ENCODE assay signal across 1 cellular context in the genomic region with DNA sequence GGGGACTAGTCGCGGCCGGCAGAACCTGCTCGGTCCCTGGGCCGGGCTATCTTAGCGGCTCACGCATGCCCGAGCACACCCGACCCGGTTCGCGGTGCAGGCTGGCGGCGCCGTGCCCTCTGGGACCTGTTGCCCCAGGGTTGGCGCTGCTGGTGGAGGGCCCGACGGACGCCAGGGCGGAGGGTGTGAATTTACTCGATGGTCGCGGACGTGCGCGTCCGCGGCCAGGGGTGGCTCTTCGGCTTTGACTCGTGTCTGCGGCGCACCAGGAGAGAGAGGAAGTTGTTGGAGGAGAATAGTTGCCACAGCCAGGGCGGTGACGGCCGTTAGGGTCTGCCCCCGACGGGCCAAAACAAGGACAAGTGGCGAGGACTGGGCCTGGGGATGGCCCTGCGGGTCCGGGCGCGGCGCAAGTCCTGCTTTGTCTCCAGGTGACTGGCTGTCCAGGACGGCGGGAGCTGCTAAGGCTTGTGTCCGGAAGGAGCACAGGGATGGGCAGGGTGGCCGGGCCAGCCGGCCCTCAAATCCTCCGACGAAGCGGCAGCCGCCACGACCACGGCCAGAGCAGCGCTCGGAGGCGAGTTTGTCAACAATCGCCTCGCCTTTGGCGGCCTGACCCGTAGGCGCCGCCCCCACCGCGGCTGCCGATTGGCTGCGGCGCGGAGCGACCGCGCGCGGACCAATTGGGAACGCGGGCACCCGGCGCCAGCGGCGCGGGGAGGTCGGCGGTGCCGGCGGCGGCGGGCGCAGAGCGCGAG.
A peak's percentile ranks its signal among the peaks of the same experiment; 100 is the strongest.
TF ChIP-seq lines count a peak whose summit lies in the region.

No MANE protein-coding gene starts in this region.

TF ChIP-seq in K562, 482 proteins besides CTCF, POLR2A, EP300 and RAD21 (continued from another document and continues in another):
- TF ChIP-seq, protein P1, sequence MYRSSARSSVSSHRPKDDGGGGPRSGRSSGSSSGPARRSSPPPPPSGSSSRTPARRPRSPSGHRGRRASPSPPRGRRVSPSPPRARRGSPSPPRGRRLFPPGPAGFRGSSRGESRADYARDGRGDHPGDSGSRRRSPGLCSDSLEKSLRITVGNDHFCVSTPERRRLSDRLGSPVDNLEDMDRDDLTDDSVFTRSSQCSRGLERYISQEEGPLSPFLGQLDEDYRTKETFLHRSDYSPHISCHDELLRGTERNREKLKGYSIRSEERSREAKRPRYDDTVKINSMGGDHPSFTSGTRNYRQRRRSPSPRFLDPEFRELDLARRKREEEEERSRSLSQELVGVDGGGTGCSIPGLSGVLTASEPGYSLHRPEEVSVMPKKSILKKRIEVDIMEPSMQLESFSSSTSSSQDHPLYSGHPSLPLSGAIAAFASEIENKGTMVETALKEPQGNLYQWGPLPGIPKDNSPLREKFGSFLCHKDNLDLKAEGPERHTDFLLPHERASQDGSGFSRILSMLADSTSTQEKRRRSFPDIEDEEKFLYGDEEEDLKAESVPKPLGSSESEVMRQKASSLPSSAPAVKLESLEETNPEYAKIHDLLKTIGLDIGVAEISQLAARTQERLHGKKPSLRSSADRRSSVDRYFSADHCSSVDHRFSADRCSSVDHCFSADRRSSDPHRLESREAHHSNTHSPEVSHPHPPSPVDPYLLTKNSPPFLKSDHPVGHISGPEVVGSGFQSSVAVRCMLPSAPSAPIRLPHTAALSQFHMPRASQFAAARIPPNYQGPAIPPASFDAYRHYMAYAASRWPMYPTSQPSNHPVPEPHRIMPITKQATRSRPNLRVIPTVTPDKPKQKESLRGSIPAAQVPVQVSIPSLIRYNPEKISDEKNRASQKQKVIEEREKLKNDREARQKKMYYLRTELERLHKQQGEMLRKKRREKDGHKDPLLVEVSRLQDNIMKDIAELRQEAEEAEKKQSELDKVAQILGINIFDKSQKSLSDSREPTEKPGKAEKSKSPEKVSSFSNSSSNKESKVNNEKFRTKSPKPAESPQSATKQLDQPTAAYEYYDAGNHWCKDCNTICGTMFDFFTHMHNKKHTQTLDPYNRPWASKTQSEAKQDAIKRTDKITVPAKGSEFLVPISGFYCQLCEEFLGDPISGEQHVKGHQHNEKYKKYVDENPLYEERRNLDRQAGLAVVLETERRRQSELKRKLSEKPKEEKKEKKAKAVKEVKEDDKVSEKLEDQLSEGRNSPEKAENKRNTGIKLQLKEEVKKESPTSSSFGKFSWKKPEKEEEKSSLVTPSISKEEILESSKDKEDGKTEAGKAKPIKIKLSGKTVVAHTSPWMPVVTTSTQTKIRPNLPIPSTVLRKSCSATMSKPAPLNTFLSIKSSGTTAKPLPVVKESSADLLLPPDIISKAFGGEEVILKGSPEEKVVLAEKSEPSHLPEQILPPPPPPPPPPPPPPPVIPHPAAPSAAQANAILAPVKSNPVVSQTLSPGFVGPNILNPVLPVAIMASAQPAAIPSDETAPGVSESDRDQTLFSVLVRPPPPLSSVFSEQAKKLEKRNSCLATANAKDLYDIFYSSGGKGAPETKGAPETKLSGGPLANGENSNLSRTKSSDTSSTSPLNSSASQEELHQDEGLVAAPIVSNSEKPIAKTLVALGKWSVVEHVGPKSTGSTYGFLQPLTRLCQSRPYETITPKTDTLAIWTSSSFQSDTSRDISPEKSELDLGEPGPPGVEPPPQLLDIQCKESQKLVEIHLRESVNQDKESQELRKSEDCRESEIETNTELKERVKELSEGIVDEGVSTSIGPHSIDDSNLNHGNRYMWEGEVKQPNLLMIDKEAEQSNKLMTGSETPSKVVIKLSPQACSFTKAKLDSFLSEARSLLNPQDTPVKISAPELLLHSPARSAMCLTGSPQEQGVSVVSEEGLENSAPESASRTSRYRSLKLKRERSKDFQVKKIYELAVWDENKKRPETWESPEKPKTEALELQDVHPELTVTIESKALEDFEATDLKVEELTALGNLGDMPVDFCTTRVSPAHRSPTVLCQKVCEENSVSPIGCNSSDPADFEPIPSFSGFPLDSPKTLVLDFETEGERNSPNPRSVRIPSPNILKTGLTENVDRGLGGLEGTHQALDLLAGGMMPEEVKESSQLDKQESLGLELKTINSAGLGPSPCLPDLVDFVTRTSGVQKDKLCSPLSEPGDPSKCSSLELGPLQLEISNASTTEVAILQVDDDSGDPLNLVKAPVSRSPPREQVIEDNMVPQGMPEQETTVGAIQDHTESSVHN (IDR thresholded peaks at IDR 0.05; ENCODE audit: borderline replicate concordance in 1 of 2, low read depth in 1 of 2) = no peak
- TF ChIP-seq FOS (IDR thresholded peaks at IDR 0.05; ENCODE audit: extremely low read depth, insufficient read length) = peak; percentile 78
- TF ChIP-seq, protein P2, sequence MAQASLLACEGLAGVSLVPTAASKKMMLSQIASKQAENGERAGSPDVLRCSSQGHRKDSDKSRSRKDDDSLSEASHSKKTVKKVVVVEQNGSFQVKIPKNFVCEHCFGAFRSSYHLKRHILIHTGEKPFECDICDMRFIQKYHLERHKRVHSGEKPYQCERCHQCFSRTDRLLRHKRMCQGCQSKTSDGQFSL (CRISPR knock-in tag; IDR thresholded peaks at IDR 0.05) = no peak
- TF ChIP-seq, protein P2 (tag; IDR thresholded peaks at IDR 0.05) = no peak
- no peak for TF ChIP-seq SREBF1 (IDR thresholded peaks at IDR 0.05; ENCODE audit: borderline replicate concordance, low read depth, low read length)
- no peak for TF ChIP-seq SIN3B (IDR thresholded peaks at IDR 0.05; ENCODE audit: low read depth)
- no peak for TF ChIP-seq POLR3A (IDR thresholded peaks at IDR 0.05; ENCODE audit: borderline replicate concordance, extremely low read depth, insufficient read depth, insufficient read length)
- TF ChIP-seq THRAP3 (IDR thresholded peaks at IDR 0.05; ENCODE audit: borderline replicate concordance) = no peak
- peak; percentile 95 for TF ChIP-seq HNRNPLL (IDR thresholded peaks at IDR 0.05; ENCODE audit: low read depth, low read length, poor library complexity, severe bottlenecking)
- TF ChIP-seq, protein P3, sequence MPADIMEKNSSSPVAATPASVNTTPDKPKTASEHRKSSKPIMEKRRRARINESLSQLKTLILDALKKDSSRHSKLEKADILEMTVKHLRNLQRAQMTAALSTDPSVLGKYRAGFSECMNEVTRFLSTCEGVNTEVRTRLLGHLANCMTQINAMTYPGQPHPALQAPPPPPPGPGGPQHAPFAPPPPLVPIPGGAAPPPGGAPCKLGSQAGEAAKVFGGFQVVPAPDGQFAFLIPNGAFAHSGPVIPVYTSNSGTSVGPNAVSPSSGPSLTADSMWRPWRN (IDR thresholded peaks at IDR 0.05; ENCODE audit: low read depth) = no peak
- TF ChIP-seq, protein P4, sequence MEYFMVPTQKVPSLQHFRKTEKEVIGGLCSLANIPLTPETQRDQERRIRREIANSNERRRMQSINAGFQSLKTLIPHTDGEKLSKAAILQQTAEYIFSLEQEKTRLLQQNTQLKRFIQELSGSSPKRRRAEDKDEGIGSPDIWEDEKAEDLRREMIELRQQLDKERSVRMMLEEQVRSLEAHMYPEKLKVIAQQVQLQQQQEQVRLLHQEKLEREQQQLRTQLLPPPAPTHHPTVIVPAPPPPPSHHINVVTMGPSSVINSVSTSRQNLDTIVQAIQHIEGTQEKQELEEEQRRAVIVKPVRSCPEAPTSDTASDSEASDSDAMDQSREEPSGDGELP (CRISPR knock-in tag; IDR thresholded peaks at IDR 0.05; ENCODE audit: borderline replicate concordance) = no peak
- TF ChIP-seq KAT2B (IDR thresholded peaks at IDR 0.05; ENCODE audit: low read depth, low read length) = no peak
- no peak for TF ChIP-seq FOXJ2 (tag; IDR thresholded peaks at IDR 0.05)
- TF ChIP-seq, protein P5, sequence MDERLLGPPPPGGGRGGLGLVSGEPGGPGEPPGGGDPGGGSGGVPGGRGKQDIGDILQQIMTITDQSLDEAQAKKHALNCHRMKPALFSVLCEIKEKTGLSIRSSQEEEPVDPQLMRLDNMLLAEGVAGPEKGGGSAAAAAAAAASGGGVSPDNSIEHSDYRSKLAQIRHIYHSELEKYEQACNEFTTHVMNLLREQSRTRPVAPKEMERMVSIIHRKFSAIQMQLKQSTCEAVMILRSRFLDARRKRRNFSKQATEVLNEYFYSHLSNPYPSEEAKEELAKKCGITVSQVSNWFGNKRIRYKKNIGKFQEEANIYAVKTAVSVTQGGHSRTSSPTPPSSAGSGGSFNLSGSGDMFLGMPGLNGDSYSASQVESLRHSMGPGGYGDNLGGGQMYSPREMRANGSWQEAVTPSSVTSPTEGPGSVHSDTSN (CRISPR knock-in tag; IDR thresholded peaks at IDR 0.05; ENCODE audit: low read depth) = no peak
- TF ChIP-seq, protein P5 (tag; conservative IDR thresholded peaks at IDR 0.05; ENCODE audit: low read depth) = no peak
- TF ChIP-seq, protein P6, sequence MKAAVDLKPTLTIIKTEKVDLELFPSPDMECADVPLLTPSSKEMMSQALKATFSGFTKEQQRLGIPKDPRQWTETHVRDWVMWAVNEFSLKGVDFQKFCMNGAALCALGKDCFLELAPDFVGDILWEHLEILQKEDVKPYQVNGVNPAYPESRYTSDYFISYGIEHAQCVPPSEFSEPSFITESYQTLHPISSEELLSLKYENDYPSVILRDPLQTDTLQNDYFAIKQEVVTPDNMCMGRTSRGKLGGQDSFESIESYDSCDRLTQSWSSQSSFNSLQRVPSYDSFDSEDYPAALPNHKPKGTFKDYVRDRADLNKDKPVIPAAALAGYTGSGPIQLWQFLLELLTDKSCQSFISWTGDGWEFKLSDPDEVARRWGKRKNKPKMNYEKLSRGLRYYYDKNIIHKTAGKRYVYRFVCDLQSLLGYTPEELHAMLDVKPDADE (conservative IDR thresholded peaks at IDR 0.05; ENCODE audit: control insufficient read depth, low read depth, low read length) = no peak
- TF ChIP-seq ZNF79 (CRISPR knock-in tag; IDR thresholded peaks at IDR 0.05; ENCODE audit: low read depth) = no peak
- TF ChIP-seq, protein P7, sequence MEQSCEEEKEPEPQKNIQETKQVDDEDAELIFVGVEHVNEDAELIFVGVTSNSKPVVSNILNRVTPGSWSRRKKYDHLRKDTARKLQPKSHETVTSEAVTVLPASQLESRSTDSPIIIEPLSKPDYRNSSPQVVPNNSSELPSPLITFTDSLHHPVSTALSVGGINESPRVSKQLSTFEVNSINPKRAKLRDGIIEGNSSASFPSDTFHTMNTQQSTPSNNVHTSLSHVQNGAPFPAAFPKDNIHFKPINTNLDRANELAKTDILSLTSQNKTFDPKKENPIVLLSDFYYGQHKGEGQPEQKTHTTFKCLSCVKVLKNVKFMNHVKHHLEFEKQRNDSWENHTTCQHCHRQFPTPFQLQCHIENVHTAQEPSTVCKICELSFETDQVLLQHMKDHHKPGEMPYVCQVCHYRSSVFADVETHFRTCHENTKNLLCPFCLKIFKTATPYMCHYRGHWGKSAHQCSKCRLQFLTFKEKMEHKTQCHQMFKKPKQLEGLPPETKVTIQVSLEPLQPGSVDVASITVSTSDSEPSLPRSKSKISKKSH (CRISPR knock-in tag; IDR thresholded peaks at IDR 0.05) = no peak
- TF ChIP-seq, protein P8, sequence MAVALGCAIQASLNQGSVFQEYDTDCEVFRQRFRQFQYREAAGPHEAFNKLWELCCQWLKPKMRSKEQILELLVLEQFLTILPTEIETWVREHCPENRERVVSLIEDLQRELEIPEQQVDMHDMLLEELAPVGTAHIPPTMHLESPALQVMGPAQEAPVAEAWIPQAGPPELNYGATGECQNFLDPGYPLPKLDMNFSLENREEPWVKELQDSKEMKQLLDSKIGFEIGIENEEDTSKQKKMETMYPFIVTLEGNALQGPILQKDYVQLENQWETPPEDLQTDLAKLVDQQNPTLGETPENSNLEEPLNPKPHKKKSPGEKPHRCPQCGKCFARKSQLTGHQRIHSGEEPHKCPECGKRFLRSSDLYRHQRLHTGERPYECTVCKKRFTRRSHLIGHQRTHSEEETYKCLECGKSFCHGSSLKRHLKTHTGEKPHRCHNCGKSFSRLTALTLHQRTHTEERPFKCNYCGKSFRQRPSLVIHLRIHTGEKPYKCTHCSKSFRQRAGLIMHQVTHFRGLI (CRISPR knock-in tag; IDR thresholded peaks at IDR 0.05) = no peak
- TF ChIP-seq, protein P9, sequence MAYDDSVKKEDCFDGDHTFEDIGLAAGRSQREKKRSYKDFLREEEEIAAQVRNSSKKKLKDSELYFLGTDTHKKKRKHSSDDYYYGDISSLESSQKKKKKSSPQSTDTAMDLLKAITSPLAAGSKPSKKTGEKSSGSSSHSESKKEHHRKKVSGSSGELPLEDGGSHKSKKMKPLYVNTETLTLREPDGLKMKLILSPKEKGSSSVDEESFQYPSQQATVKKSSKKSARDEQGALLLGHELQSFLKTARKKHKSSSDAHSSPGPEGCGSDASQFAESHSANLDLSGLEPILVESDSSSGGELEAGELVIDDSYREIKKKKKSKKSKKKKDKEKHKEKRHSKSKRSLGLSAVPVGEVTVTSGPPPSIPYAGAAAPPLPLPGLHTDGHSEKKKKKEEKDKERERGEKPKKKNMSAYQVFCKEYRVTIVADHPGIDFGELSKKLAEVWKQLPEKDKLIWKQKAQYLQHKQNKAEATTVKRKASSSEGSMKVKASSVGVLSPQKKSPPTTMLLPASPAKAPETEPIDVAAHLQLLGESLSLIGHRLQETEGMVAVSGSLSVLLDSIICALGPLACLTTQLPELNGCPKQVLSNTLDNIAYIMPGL (CRISPR knock-in tag; IDR thresholded peaks at IDR 0.05) = no peak
- TF ChIP-seq, protein P10, sequence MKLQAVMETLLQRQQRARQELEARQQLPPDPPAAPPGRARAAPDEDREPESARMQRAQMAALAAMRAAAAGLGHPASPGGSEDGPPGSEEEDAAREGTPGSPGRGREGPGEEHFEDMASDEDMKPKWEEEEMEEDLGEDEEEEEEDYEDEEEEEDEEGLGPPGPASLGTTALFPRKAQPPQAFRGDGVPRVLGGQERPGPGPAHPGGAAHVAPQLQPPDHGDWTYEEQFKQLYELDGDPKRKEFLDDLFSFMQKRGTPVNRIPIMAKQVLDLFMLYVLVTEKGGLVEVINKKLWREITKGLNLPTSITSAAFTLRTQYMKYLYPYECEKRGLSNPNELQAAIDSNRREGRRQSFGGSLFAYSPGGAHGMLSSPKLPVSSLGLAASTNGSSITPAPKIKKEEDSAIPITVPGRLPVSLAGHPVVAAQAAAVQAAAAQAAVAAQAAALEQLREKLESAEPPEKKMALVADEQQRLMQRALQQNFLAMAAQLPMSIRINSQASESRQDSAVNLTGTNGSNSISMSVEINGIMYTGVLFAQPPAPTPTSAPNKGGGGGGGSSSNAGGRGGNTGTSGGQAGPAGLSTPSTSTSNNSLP (IDR thresholded peaks at IDR 0.05; ENCODE audit: borderline replicate concordance, low read depth, low read length) = no peak
- no peak for TF ChIP-seq NFRKB (IDR thresholded peaks at IDR 0.05; ENCODE audit: low read depth)
- TF ChIP-seq FOXK2 (conservative IDR thresholded peaks at IDR 0.05 in 1 of 2, IDR thresholded peaks at IDR 0.05 in 1 of 2; ENCODE audit: low read depth in 2 of 2) = peak in 1 of 2 experiments; percentile 48; a peak in 1 of 4 replicates
- TF ChIP-seq, protein P11, sequence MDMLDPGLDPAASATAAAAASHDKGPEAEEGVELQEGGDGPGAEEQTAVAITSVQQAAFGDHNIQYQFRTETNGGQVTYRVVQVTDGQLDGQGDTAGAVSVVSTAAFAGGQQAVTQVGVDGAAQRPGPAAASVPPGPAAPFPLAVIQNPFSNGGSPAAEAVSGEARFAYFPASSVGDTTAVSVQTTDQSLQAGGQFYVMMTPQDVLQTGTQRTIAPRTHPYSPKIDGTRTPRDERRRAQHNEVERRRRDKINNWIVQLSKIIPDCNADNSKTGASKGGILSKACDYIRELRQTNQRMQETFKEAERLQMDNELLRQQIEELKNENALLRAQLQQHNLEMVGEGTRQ (CRISPR knock-in tag; IDR thresholded peaks at IDR 0.05) = no peak
